In the genomic region with DNA sequence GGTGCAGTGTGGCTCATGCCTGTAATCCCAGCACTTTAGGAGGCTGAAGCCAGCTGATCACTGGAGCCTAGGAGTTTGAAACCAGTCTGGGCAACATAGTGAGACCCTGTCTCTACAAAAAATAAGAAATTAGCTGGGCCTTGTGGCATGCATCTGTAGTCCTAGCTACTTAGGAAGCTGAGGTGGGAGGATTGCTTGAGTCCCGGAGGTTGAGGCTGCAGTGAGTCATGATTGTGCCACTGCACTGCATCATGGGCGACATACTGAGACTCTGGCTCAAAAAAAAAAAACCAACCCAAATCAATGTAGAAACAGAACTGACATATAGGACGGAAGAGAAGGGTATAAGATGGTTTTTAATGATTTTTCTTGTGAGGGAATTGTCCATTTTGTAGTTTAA, we compare ENCODE assay signal across 13 cellular contexts. TPM values are rescaled to one million over a fixed set of nuclear protein-coding genes. Genes with fewer than 3 reads are reported as not detected.
A peak's percentile ranks its signal among the peaks of the same experiment; 100 is the strongest.
DNase-seq lines count a peak whose midpoint lies in the region; ATAC-seq and TF ChIP-seq lines count a peak whose summit lies in the region.
"Had no signal": no experiment of that assay in that cellular context is flagged by ENCODE, and none has a peak within 500 bp of the region (broad histone marks: within the 10 kb centered on the region; RNA-seq: fewer than 3 reads in every experiment).

No MANE protein-coding gene starts in this region.

- peaks cover 63% of the 10 kb centered on the region for H3K36me3 Mint-ChIP-seq in activated CD8-positive, alpha-beta T cell treated with anti-CD3 and anti-CD28 coated beads for 36 hours (ENCODE audit: low read depth)
- H3K36me3 Mint-ChIP-seq in activated CD8-positive, alpha-beta T cell treated with anti-CD3 and anti-CD28 coated beads, Interleukin-2, amount 10 ng/mL, durations not matched to agents 7 days and 5 days (ENCODE audit: low read depth): peaks cover 74% of the 10 kb centered on the region
- peaks cover 75% of the 10 kb centered on the region for H3K36me3 Mint-ChIP-seq in activated T-helper 2 cell treated with anti-CD3 and anti-CD28 coated beads, Interferon-gamma antibody, Interleukin-2, Interleukin-4, amounts not matched to agents 10 μg/mL and 5 μg/mL and 100 μg/mL, durations not matched to agents 14 hours and 24 hours and 36 hours (ENCODE audit: low read depth)

- no peak overlapping the region for H3K4me3 Mint-ChIP-seq in activated CD8-positive, alpha-beta T cell treated with anti-CD3 and anti-CD28 coated beads for 36 hours
- H3K4me3 Mint-ChIP-seq in activated CD8-positive, alpha-beta T cell treated with anti-CD3 and anti-CD28 coated beads, Interleukin-2, amount 10 ng/mL, durations not matched to agents 7 days and 5 days: no peak overlapping the region
- no peak overlapping the region for H3K4me3 Mint-ChIP-seq in activated T-helper 2 cell treated with anti-CD3 and anti-CD28 coated beads, Interferon-gamma antibody, Interleukin-2, Interleukin-4, amounts not matched to agents 10 μg/mL and 5 μg/mL and 100 μg/mL, durations not matched to agents 14 hours and 24 hours and 36 hours (ENCODE audit: low read depth)
- H3K4me3 Mint-ChIP-seq: brain had no signal

- no peaks in the 10 kb centered on the region for H3K27me3 Mint-ChIP-seq in activated CD8-positive, alpha-beta T cell treated with anti-CD3 and anti-CD28 coated beads for 36 hours
- H3K27me3 Mint-ChIP-seq in activated CD8-positive, alpha-beta T cell treated with anti-CD3 and anti-CD28 coated beads, Interleukin-2, amount 10 ng/mL, durations not matched to agents 7 days and 5 days (ENCODE audit: low read depth): no peaks in the 10 kb centered on the region
- H3K27me3 Mint-ChIP-seq in activated T-helper 2 cell treated with anti-CD3 and anti-CD28 coated beads, Interferon-gamma antibody, Interleukin-2, Interleukin-4, amounts not matched to agents 10 μg/mL and 5 μg/mL and 100 μg/mL, durations not matched to agents 14 hours and 24 hours and 36 hours (ENCODE audit: low read depth): no peaks in the 10 kb centered on the region
- H3K27me3 Mint-ChIP-seq: brain had no signal

- no peak overlapping the region for H3K27ac ChIP-seq in SJCRH30
- H3K27ac ChIP-seq: KMS-11, ovary had no signal

- ATAC-seq in activated CD8-positive, alpha-beta T cell treated with anti-CD3 and anti-CD28 coated beads for 36 hours: peak; percentile 65
- no peak for ATAC-seq in activated CD8-positive, alpha-beta T cell treated with anti-CD3 and anti-CD28 coated beads, Interleukin-2, amount 10 ng/mL, durations not matched to agents 7 days and 5 days

- H3K4me1 Mint-ChIP-seq in activated CD8-positive, alpha-beta T cell treated with anti-CD3 and anti-CD28 coated beads for 36 hours (ENCODE audit: low read depth): peaks cover 42% of the 10 kb centered on the region
- H3K4me1 Mint-ChIP-seq in activated CD8-positive, alpha-beta T cell treated with anti-CD3 and anti-CD28 coated beads, Interleukin-2, amount 10 ng/mL, durations not matched to agents 7 days and 5 days (ENCODE audit: low read depth): peaks cover 24% of the 10 kb centered on the region
- H3K4me1 Mint-ChIP-seq in activated T-helper 2 cell treated with anti-CD3 and anti-CD28 coated beads, Interferon-gamma antibody, Interleukin-2, Interleukin-4, amounts not matched to agents 10 μg/mL and 5 μg/mL and 100 μg/mL, durations not matched to agents 14 hours and 24 hours and 36 hours (ENCODE audit: low read depth): peaks cover 22% of the 10 kb centered on the region

- TF ChIP-seq CTCF in activated CD8-positive, alpha-beta T cell treated with anti-CD3 and anti-CD28 coated beads for 36 hours (IDR thresholded peaks at IDR 0.05): no peak

- no peaks in the 10 kb centered on the region; the same call in 1 of the 2 replicates for H3K4me1 ChIP-seq in SJCRH30

- intact Hi-C loops in activated CD8-positive, alpha-beta T cell treated with anti-CD3 and anti-CD28 coated beads for 36 hours (cut with micrococcal nuclease): no loop called here
- intact Hi-C loops in activated T-helper 2 cell treated with anti-CD3 and anti-CD28 coated beads, Interferon-gamma antibody, Interleukin-2, Interleukin-4, amounts not matched to agents 10 μg/mL and 5 μg/mL and 100 μg/mL, durations not matched to agents 14 hours and 24 hours and 36 hours (cut with micrococcal nuclease): no loop called here

- no peaks in the 10 kb centered on the region for H3K27me3 ChIP-seq in SJCRH30
- H3K27me3 ChIP-seq: ovary had no signal

- CTCF ChIA-PET in activated CD8-positive, alpha-beta T cell treated with anti-CD3 and anti-CD28 coated beads for 36 hours (lab: Charles Lee): interaction anchor here (0.6 to 2.7 kb wide), 7 partner anchors 11 to 343 kb away, joined by 3 to 8 read pairs (median 4); no protein-coding TSS in a partner anchor
- CTCF ChIA-PET in activated CD8-positive, alpha-beta T cell treated with anti-CD3 and anti-CD28 coated beads, Interleukin-2, amount 10 ng/mL, durations not matched to agents 7 days and 5 days (lab: Charles Lee): no interaction called here

- POLR2A ChIA-PET in activated CD8-positive, alpha-beta T cell treated with anti-CD3 and anti-CD28 coated beads for 36 hours (lab: Charles Lee): interaction anchor here (1.1 to 2.5 kb wide), 3 partner anchors 10 to 27 kb away, joined by 3 to 8 read pairs (median 7); a partner anchor contains a TSS
- POLR2A ChIA-PET in activated CD8-positive, alpha-beta T cell treated with anti-CD3 and anti-CD28 coated beads, Interleukin-2, amount 10 ng/mL, durations not matched to agents 7 days and 5 days (lab: Charles Lee): interaction anchor here (0.9 kb wide), 1 partner anchor 10 kb away, joined by 5 read pairs; no protein-coding TSS in a partner anchor

- no peaks in the 10 kb centered on the region for H3K9me3 Mint-ChIP-seq in activated CD8-positive, alpha-beta T cell treated with anti-CD3 and anti-CD28 coated beads for 36 hours
- no peaks in the 10 kb centered on the region for H3K9me3 Mint-ChIP-seq in activated CD8-positive, alpha-beta T cell treated with anti-CD3 and anti-CD28 coated beads, Interleukin-2, amount 10 ng/mL, durations not matched to agents 7 days and 5 days (ENCODE audit: insufficient read depth)
- H3K9me3 Mint-ChIP-seq in activated T-helper 2 cell treated with anti-CD3 and anti-CD28 coated beads, Interferon-gamma antibody, Interleukin-2, Interleukin-4, amounts not matched to agents 10 μg/mL and 5 μg/mL and 100 μg/mL, durations not matched to agents 14 hours and 24 hours and 36 hours: no peaks in the 10 kb centered on the region
- H3K9me3 Mint-ChIP-seq: brain had no signal

- peak overlapping the region; percentile 39 for H3K27ac Mint-ChIP-seq in activated CD8-positive, alpha-beta T cell treated with anti-CD3 and anti-CD28 coated beads for 36 hours
- H3K27ac Mint-ChIP-seq in activated CD8-positive, alpha-beta T cell treated with anti-CD3 and anti-CD28 coated beads, Interleukin-2, amount 10 ng/mL, durations not matched to agents 7 days and 5 days: no peak overlapping the region
- peak overlapping the region; percentile 13 for H3K27ac Mint-ChIP-seq in activated T-helper 2 cell treated with anti-CD3 and anti-CD28 coated beads, Interferon-gamma antibody, Interleukin-2, Interleukin-4, amounts not matched to agents 10 μg/mL and 5 μg/mL and 100 μg/mL, durations not matched to agents 14 hours and 24 hours and 36 hours

- peak; percentile 40 for DNase-seq in activated CD8-positive, alpha-beta T cell treated with anti-CD3 and anti-CD28 coated beads for 36 hours
- no peak for DNase-seq in activated CD8-positive, alpha-beta T cell treated with anti-CD3 and anti-CD28 coated beads, Interleukin-2, amount 10 ng/mL, durations not matched to agents 7 days and 5 days
- peak; percentile 83 for DNase-seq in HT1080 (ENCODE audit: low read depth)
- no peak for DNase-seq in activated T-helper 2 cell treated with anti-CD3 and anti-CD28 coated beads, Interferon-gamma antibody, Interleukin-2, Interleukin-4, amounts not matched to agents 10 μg/mL and 5 μg/mL and 100 μg/mL, durations not matched to agents 14 hours and 24 hours and 36 hours (ENCODE audit: low spot score)
- peak; percentile 71 for DNase-seq in iris pigment epithelial cell (ENCODE audit: low read depth)
- DNase-seq in NCI-H524 treated with DMSO at 0.1 percent for 48 hours (lab: John Stamatoyannopoulos, UW): no peak
- no peak for DNase-seq in D341Med (ENCODE audit: low spot score)
- no peak for DNase-seq in SJCRH30
- DNase-seq: DMS153, ovary had no signal

- H3K4me3 ChIP-seq in SJCRH30: no peak overlapping the region
- H3K4me3 ChIP-seq: lung, ovary had no signal

- H3K9me3 ChIP-seq in SJCRH30 (replicated peaks): no peaks in the 10 kb centered on the region
- H3K9me3 ChIP-seq: ovary had no signal

- peaks cover 97% of the 10 kb centered on the region for H3K36me3 ChIP-seq in SJCRH30
- H3K36me3 ChIP-seq: ovary had no signal

RNA-seq across cellular contexts. Expression of a gene that starts 27.7 kb away (rescaled TPM):
- 100 to 1,000 TPM; 247 to 253 TPM for total RNA-seq in activated CD8-positive, alpha-beta T cell treated with anti-CD3 and anti-CD28 coated beads for 36 hours
- 100 to 1,000 TPM; 193 to 213 TPM for total RNA-seq in activated CD8-positive, alpha-beta T cell treated with anti-CD3 and anti-CD28 coated beads, Interleukin-2, amount 10 ng/mL, durations not matched to agents 7 days and 5 days
- total RNA-seq in HT1080 (2014; rRNA removed; shearing (Covaris generic)): 295 and 342 TPM in 2 replicates
- polyA plus RNA-seq in HT1080 (2015; cell fraction: cytosol; rRNA removed): 151 and 163 TPM in 2 replicates
- polyA plus RNA-seq in HT1080 (2015; cell fraction: nucleus; rRNA removed): 289 and 320 TPM in 2 replicates
- 296 and 312 TPM in 2 replicates for total RNA-seq in activated T-helper 2 cell treated with anti-CD3 and anti-CD28 coated beads, Interferon-gamma antibody, Interleukin-2, Interleukin-4, amounts not matched to agents 10 μg/mL and 5 μg/mL and 100 μg/mL, durations not matched to agents 14 hours and 24 hours and 36 hours
- total RNA-seq in SJCRH30 (2014; rRNA removed; shearing (Covaris generic)): 265 and 269 TPM in 2 replicates

RNA-seq across cellular contexts. Expression of a gene that starts 41.0 kb away (rescaled TPM):
- total RNA-seq in activated CD8-positive, alpha-beta T cell treated with anti-CD3 and anti-CD28 coated beads for 36 hours: 10 to 100 TPM; 69.6 to 73.3 TPM
- total RNA-seq in activated CD8-positive, alpha-beta T cell treated with anti-CD3 and anti-CD28 coated beads, Interleukin-2, amount 10 ng/mL, durations not matched to agents 7 days and 5 days: 10 to 100 TPM; 45.2 to 46.6 TPM
- 208 and 248 TPM in 2 replicates for total RNA-seq in HT1080 (2014; rRNA removed; shearing (Covaris generic))
- polyA plus RNA-seq in HT1080 (2015; cell fraction: cytosol; rRNA removed): 244 and 384 TPM in 2 replicates
- polyA plus RNA-seq in HT1080 (2015; cell fraction: nucleus; rRNA removed): 117 and 127 TPM in 2 replicates
- 69.8 and 82.8 TPM in 2 replicates for total RNA-seq in activated T-helper 2 cell treated with anti-CD3 and anti-CD28 coated beads, Interferon-gamma antibody, Interleukin-2, Interleukin-4, amounts not matched to agents 10 μg/mL and 5 μg/mL and 100 μg/mL, durations not matched to agents 14 hours and 24 hours and 36 hours
- total RNA-seq in SJCRH30 (2014; rRNA removed; shearing (Covaris generic)): 65.0 and 68.4 TPM in 2 replicates

Comparison
In these comparisons a context has a peak if more than half of its experiments do, and no peak if none do; other contexts are left out.
1. DNase-seq: peak in activated CD8-positive, alpha-beta T cell treated with anti-CD3 and anti-CD28 coated beads for 36 hours (single experiment), HT1080 (single experiment) and iris pigment epithelial cell (single experiment); none in activated CD8-positive, alpha-beta T cell treated with anti-CD3 and anti-CD28 coated beads, Interleukin-2, amount 10 ng/mL, durations not matched to agents 7 days and 5 days (single experiment), activated T-helper 2 cell treated with anti-CD3 and anti-CD28 coated beads, Interferon-gamma antibody, Interleukin-2, Interleukin-4, amounts not matched to agents 10 μg/mL and 5 μg/mL and 100 μg/mL, durations not matched to agents 14 hours and 24 hours and 36 hours (single experiment), NCI-H524 treated with DMSO at 0.1 percent for 48 hours (single experiment), D341Med (single experiment) and SJCRH30 (0 of 2).